ENCODE assay signal across 8 cellular contexts in the genomic region with DNA sequence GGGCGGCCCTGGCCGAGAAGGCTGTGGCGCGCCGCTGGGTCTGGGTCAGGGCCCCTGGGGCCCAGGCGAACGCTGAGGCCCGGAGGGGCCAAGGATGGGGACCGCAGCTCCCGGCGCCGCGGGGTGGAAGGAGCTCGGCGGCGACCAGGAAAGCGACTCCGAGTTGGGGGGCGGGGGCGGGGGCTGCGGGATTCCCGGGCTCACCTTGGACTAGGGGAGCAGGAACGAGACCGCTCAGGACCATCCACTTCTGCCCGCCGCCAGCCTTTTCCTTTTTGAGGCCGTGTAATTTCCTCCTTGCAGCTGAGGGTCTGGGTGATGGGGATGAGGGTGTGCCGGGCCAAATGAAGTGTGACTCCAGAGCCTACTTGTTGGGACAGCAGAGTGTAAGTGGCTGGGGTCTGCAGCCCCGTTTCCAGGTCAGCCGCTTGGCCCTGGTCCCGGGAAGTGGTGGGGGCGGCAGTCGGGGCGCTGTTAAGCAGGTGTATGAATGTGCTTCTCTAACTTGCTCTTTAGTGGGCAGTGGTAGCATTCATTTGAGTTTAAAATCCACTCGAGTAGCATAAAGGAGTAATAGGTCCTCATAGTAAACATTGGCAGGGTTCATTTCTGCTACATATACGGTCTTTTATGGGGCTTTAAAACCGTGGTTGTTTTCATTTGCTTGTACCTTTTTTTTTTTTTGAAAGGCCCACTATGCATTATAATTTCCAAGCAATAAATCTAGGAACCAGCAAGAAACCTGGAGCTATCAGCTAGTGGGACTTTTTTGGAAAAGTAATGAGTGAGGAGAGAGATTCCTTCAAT. TPM values are rescaled to one million over a fixed set of nuclear protein-coding genes. Genes with fewer than 3 reads are reported as not detected.
DNase-seq lines count a peak whose midpoint lies in the region; ATAC-seq and TF ChIP-seq lines count a peak whose summit lies in the region.

No MANE protein-coding gene starts in this region.

- BruUV-seq in Panc1 (replicated peaks; lab: Mats Ljungman, UMichigan) = no TSS peak

- H3K4me1 ChIP-seq in Panc1 (ENCODE audit: control insufficient read depth, insufficient read depth, low read length) (peaks cover 8% of the 10 kb centered on the region), adrenal gland (replicated peaks in 1 of 2) (peaks cover 10 to 32% of the 10 kb centered on the region in 2 donors), right cardiac atrium (ENCODE audit: control insufficient read depth, insufficient read depth, low read length) (peaks cover 4% of the 10 kb centered on the region)

- H3K4me3 ChIP-seq in Panc1 (ENCODE audit: low read depth in 2 of 2, low read length in 2 of 2) = peak overlapping the region; percentile 62 to 77
- peak overlapping the region in 3 of 4 donors; percentile 37 to 89 (median 54) for H3K4me3 ChIP-seq in adrenal gland
- H3K4me3 ChIP-seq in right cardiac atrium (ENCODE audit: low read length) = peak overlapping the region; percentile 92

- no peaks in the 10 kb centered on the region for H3K9me3 ChIP-seq in Panc1 (ENCODE audit: control insufficient read depth, insufficient read depth, low read depth, low read length)
- no peaks in the 10 kb centered on the region for H3K9me3 ChIP-seq in adrenal gland (replicated peaks in 1 of 3)
- H3K9me3 ChIP-seq in right cardiac atrium (ENCODE audit: control insufficient read depth, low read length) = no peaks in the 10 kb centered on the region

- WGBS in adrenal gland, 4 donors = 0 to 1% (median 0%) methylated on average over 11 to 37 of the region's 37 CpGs
- 1% methylated on average over 37 of the region's 37 CpGs for WGBS in right cardiac atrium

- H3K27ac ChIP-seq in Panc1 (ENCODE audit: low read length) (peak overlapping the region; percentile 59), adrenal gland (peak overlapping the region in 3 of 5 donors; percentile 44 to 70 (median 62)), right cardiac atrium (ENCODE audit: low read length) (peak overlapping the region; percentile 41)

- TF ChIP-seq CTCF in Panc1 (IDR thresholded peaks at IDR 0.05) (no peak), adrenal gland (IDR thresholded peaks at IDR 0.05) (no peak)

- H3K36me3 ChIP-seq in Panc1 (ENCODE audit: control insufficient read depth, insufficient read depth, low read length) (no peaks in the 10 kb centered on the region), adrenal gland (replicated peaks in 1 of 2) (no peaks in the 10 kb centered on the region)

- TF ChIP-seq POLR2A in adrenal gland (IDR thresholded peaks at IDR 0.05) = no peak

- CTCF ChIA-PET in Panc1 (lab: Charles Lee) = interaction anchor here (0.6 to 0.7 kb wide), 3 partner anchors 25 to 212 kb away, joined by 4 to 5 read pairs (median 5); no protein-coding TSS in a partner anchor

- intact Hi-C loops in Panc1 (cut with micrococcal nuclease; ENCODE audit: unreplicated experiment) (no loop called here), adrenal gland (cut with DNase I) (loop anchor here in 1 of 2 donors (10.0 kb wide), 1 partner anchor 51 kb away; no protein-coding TSS in a partner anchor), right cardiac atrium (cut with DNase I) (loop anchor here in 2 of 4 donors (5.0 kb wide), 2 partner anchors 79 to 159 kb away; partner anchors contain the start of gene KCTD6 (in 1 of the 2))

- DNase-seq in ACHN (peak; percentile 29), Panc1 (ENCODE audit: low read depth, low spot score) (no peak), adrenal gland (peak in 3 of 7 donors; percentile 20 to 23 (median 22)), right cardiac atrium (peak in 2 of 3 donors; percentile 58 to 60), putamen (ENCODE audit: low spot score) (peak; percentile 45), DMS114 treated with DMSO at 0.1 percent for 48 hours (lab: John Stamatoyannopoulos, UW; ENCODE audit: unreplicated experiment) (no peak)

- ATAC-seq in GM18502 (IDR thresholded peaks at IDR 0.05; ENCODE audit: poor library complexity, unreplicated experiment) (peak; percentile 42), HG02981 (IDR thresholded peaks at IDR 0.05; ENCODE audit: unreplicated experiment) (peak; percentile 25), Panc1 (peak; percentile 74), right cardiac atrium (peak; percentile 5 to 17)

- POLR2A ChIA-PET in Panc1 (lab: Charles Lee) = interaction anchor here (0.6 kb wide), 1 partner anchor 31 kb away, joined by 3 read pairs; no protein-coding TSS in a partner anchor

- in situ Hi-C loops in ACHN (cut with HindIII; ENCODE audit: low pct_ligation_motif_present, low pct_unique_long_range_greater_than_20kb, low sequenced_read_pairs) (no loop called here), Panc1 (cut with HindIII; ENCODE audit: low pct_unique_long_range_greater_than_20kb, low sequenced_read_pairs) (no loop called here)

- H3K27me3 ChIP-seq in Panc1 (ENCODE audit: control insufficient read depth, insufficient read depth, low read length) (no peaks in the 10 kb centered on the region), adrenal gland (no peaks in the 10 kb centered on the region), right cardiac atrium (ENCODE audit: control insufficient read depth, insufficient read depth) (no peaks in the 10 kb centered on the region)

RNA-seq across cellular contexts. Expression of gene PXK, which starts 0.7 kb away (rescaled TPM):
- total RNA-seq in Panc1 (2021; ENCODE audit: unreplicated experiment) (14.2 TPM), adrenal gland (10 to 100 TPM; 19.7 to 35.8 (median 27.6) TPM), right cardiac atrium (10 to 100 TPM; 11.4 to 17.3 (median 13.7) TPM)
- polyA plus RNA-seq in Panc1 (2012; ENCODE audit: insufficient read length) = 11.6 TPM
- polyA plus RNA-seq in adrenal gland (10 to 100 TPM in 1 of 3 donors, 1 to 10 TPM in 2; 5.6 to 40.5 (median 7.6) TPM), right cardiac atrium (7.7 TPM)

RNA-seq across cellular contexts. Expression of gene HTD2, which starts 27.1 kb away (rescaled TPM):
- total RNA-seq in Panc1 (2021; ENCODE audit: unreplicated experiment) (7.9 TPM), adrenal gland (10 to 100 TPM in 6 of 8 donors, 1 to 10 TPM in 2; 6.6 to 13.1 (median 10.7) TPM), right cardiac atrium (10 to 100 TPM; 10.1 to 16.9 (median 12.2) TPM)
- 6.1 TPM for polyA plus RNA-seq in Panc1 (2012; ENCODE audit: insufficient read length)
- polyA plus RNA-seq in adrenal gland (1 to 10 TPM; 1.6 to 9.6 (median 2.0) TPM), right cardiac atrium (15.5 TPM)

RNA-seq across cellular contexts. Expression of gene RPP14, which starts 27.4 kb away (rescaled TPM):
- total RNA-seq in Panc1 (2021; ENCODE audit: unreplicated experiment) = 16.4 TPM
- 9.6 TPM for polyA plus RNA-seq in Panc1 (2012; ENCODE audit: insufficient read length)
- 10 to 100 TPM in 7 of 8 donors, 1 to 10 TPM in 1; 9.2 to 20.9 (median 14.3) TPM for total RNA-seq in adrenal gland
- polyA plus RNA-seq in adrenal gland = 10 to 100 TPM in 2 of 3 donors, 1 to 10 TPM in 1; 9.8 to 15.3 (median 10.1) TPM
- total RNA-seq in right cardiac atrium = 10 to 100 TPM; 15.7 to 24.9 (median 18.3) TPM
- polyA plus RNA-seq in right cardiac atrium = 26.0 TPM

Comparison
In these comparisons a context has a peak if more than half of its experiments do, and no peak if none do; other contexts are left out.
1. DNase-seq: peak in ACHN (single experiment), right cardiac atrium (2 of 3) and putamen (single experiment); none in Panc1 (single experiment) and DMS114 treated with DMSO at 0.1 percent for 48 hours (single experiment).
2. ATAC-seq: peak in every context shown above with its lines; median percentile 74 in Panc1; 42 in GM18502; 25 in HG02981; 11 in right cardiac atrium.
3. Peak in every context shown above with its lines, with median percentiles within 50 percentile points of each other: H3K27ac ChIP-seq and H3K4me3 ChIP-seq.